In genomic region chr6:43060034-43060754, GRCh38 we compare ENCODE assay signal across 8 cellular contexts. TPM values are rescaled to one million over a fixed set of nuclear protein-coding genes. Genes with fewer than 3 reads are reported as not detected.
A peak's percentile ranks its signal among the peaks of the same experiment; 100 is the strongest.
DNase-seq lines count a peak whose midpoint lies in the region; ATAC-seq and TF ChIP-seq lines count a peak whose summit lies in the region.

No MANE protein-coding gene starts in this region.

- TF ChIP-seq CTCF in body of pancreas (IDR thresholded peaks at IDR 0.05) = no peak
- TF ChIP-seq CTCF in kidney epithelial cell (IDR thresholded peaks at IDR 0.05; ENCODE audit: insufficient read depth, low read length, poor library complexity, severe bottlenecking) = no peak

- intact Hi-C loops in body of pancreas (cut with DNase I) = no loop called here

- H2AFZ ChIP-seq in Karpas-422 (ENCODE audit: low read length) = peak overlapping the region; percentile 92

- WGBS in body of pancreas, 2 donors = 4 to 15% methylated on average over 8 to 15 of the region's 15 CpGs

- H3K4me3 ChIP-seq in Karpas-422 (ENCODE audit: low read length) (peak overlapping the region; percentile 97), body of pancreas (peak overlapping the region; percentile 26 to 48), kidney epithelial cell (ENCODE audit: low read depth, low read length) (peak overlapping the region; percentile 98)

- no peaks in the 10 kb centered on the region for H3K9me2 ChIP-seq in Karpas-422 (replicated peaks; ENCODE audit: insufficient read depth, low read length)

- H3K36me3 ChIP-seq in Karpas-422 (ENCODE audit: insufficient read depth, low read length) (0 out of 2 replicates have a peak, but pooled peaks cover 5% of the 10 kb centered on the region), body of pancreas (replicated peaks in 1 of 2; ENCODE audit: insufficient read depth in 1 of 2, low read depth in 2 of 2) (no peaks in the 10 kb centered on the region), kidney epithelial cell (ENCODE audit: control insufficient read depth, insufficient read depth, low read length) (peaks cover 1% of the 10 kb centered on the region)

- H3K27ac ChIP-seq in Karpas-422 (ENCODE audit: low read length) (no peak overlapping the region), body of pancreas (peak overlapping the region; percentile 77 to 96 (median 92)), temporal lobe (ENCODE audit: low read depth, low read length) (peak overlapping the region; percentile 91)

- ATAC-seq in body of pancreas = peak; percentile 58
- ATAC-seq in GM21515 (IDR thresholded peaks at IDR 0.05; ENCODE audit: unreplicated experiment) = no peak
- no peak for ATAC-seq in HG03135 (IDR thresholded peaks at IDR 0.05; ENCODE audit: unreplicated experiment)

- TF ChIP-seq POLR2A in body of pancreas (IDR thresholded peaks at IDR 0.05) = peak; percentile 38 to 71 (median 65)

- H3K9me3 ChIP-seq in Karpas-422 (ENCODE audit: low read length) (no peaks in the 10 kb centered on the region), body of pancreas (no peaks in the 10 kb centered on the region)

- H3K4me2 ChIP-seq in Karpas-422 (ENCODE audit: low read depth, low read length, poor library complexity, severe bottlenecking) = peak overlapping the region; percentile 98

- peak overlapping the region; percentile 87 for H3K9ac ChIP-seq in Karpas-422 (ENCODE audit: low read length)

- peaks cover 27% of the 10 kb centered on the region for H3K79me2 ChIP-seq in Karpas-422 (ENCODE audit: low read length)

- DNase-seq in COLO668 (lab: John Stamatoyannopoulos, UW; ENCODE audit: unreplicated experiment) = peak; percentile 42
- no peak for DNase-seq in Karpas-422
- peak; percentile 64 to 79 (median 74) for DNase-seq in body of pancreas
- DNase-seq in kidney epithelial cell (ENCODE audit: low read depth) = no peak
- DNase-seq in SKM-1 (lab: John Stamatoyannopoulos, UW; ENCODE audit: unreplicated experiment) = no peak

- H3K27me3 ChIP-seq in Karpas-422 (ENCODE audit: low read length) = no peaks in the 10 kb centered on the region
- no peaks in the 10 kb centered on the region for H3K27me3 ChIP-seq in body of pancreas
- H3K27me3 ChIP-seq in kidney epithelial cell (ENCODE audit: control insufficient read depth, insufficient read depth, low read length) = no peaks in the 10 kb centered on the region

- H3K4me1 ChIP-seq in Karpas-422 (ENCODE audit: low read length) = peaks cover 22% of the 10 kb centered on the region
- peaks cover 28% of the 10 kb centered on the region for H3K4me1 ChIP-seq in body of pancreas

- no peaks in the 10 kb centered on the region for H4K20me1 ChIP-seq in Karpas-422 (ENCODE audit: insufficient read depth, low read depth, low read length)

RNA-seq across cellular contexts. Expression of gene KLC4, which starts 0.8 kb away (rescaled TPM):
- 13.8 and 29.3 TPM in 2 replicates for total RNA-seq in Karpas-422 (2014; rRNA removed; shearing (Covaris generic); ENCODE audit: low replicate concordance)
- total RNA-seq in body of pancreas (10 to 100 TPM; 19.8 to 33.5 TPM), kidney epithelial cell (18.1 and 21.6 TPM in 2 replicates), temporal lobe (18.4 TPM)

RNA-seq across cellular contexts. Expression of gene MRPL2, which starts 1.0 kb away (rescaled TPM):
- total RNA-seq in Karpas-422 (2014; rRNA removed; shearing (Covaris generic); ENCODE audit: low replicate concordance) = 21.3 and 40.9 TPM in 2 replicates
- total RNA-seq in body of pancreas = 10 to 100 TPM; 13.5 to 15.2 TPM
- total RNA-seq in kidney epithelial cell = 38.6 and 43.7 TPM in 2 replicates
- total RNA-seq in temporal lobe = 8.4 TPM

RNA-seq across cellular contexts. Expression of gene CUL7, which starts 6.5 kb away (rescaled TPM):
- 20.2 and 22.2 TPM in 2 replicates for total RNA-seq in Karpas-422 (2014; rRNA removed; shearing (Covaris generic); ENCODE audit: low replicate concordance)
- total RNA-seq in body of pancreas (10 to 100 TPM; 16.3 to 24.4 TPM), kidney epithelial cell (28.1 and 32.3 TPM in 2 replicates), temporal lobe (12.8 TPM)

RNA-seq across cellular contexts. Expression of gene PTK7, which starts 15.9 kb away (rescaled TPM):
- total RNA-seq in Karpas-422 (2014; rRNA removed; shearing (Covaris generic); ENCODE audit: low replicate concordance) = 3.3 and 5.3 TPM in 2 replicates
- total RNA-seq in body of pancreas (10 to 100 TPM; 26.4 to 28.0 TPM), kidney epithelial cell (169 and 170 TPM in 2 replicates), temporal lobe (17.9 TPM)

RNA-seq across cellular contexts. Expression of gene RRP36, which starts 38.8 kb away (rescaled TPM):
- 31.5 and 46.2 TPM in 2 replicates for total RNA-seq in Karpas-422 (2014; rRNA removed; shearing (Covaris generic); ENCODE audit: low replicate concordance)
- 10 to 100 TPM; 28.3 to 29.7 TPM for total RNA-seq in body of pancreas
- total RNA-seq in kidney epithelial cell = 125 and 126 TPM in 2 replicates
- 35.9 TPM for total RNA-seq in temporal lobe

Comparison
In these comparisons a context has a peak if more than half of its experiments do, and no peak if none do; other contexts are left out.
1. DNase-seq: peak in COLO668 (single experiment) and body of pancreas (4 of 4); none in Karpas-422 (single experiment), kidney epithelial cell (single experiment) and SKM-1 (single experiment).
2. H3K4me3 ChIP-seq: peak in every context shown above with its lines; median percentile 98 in kidney epithelial cell; 97 in Karpas-422; 37 in body of pancreas.